10 cellular contexts compared by ENCODE assay signal in genomic region chr9:31597977-31598376, GRCh38.
A peak's percentile ranks its signal among the peaks of the same experiment; 100 is the strongest.
DNase-seq lines count a peak whose midpoint lies in the region; ATAC-seq and TF ChIP-seq lines count a peak whose summit lies in the region.
"Had no signal": no experiment of that assay in that cellular context is flagged by ENCODE, and none has a peak within 500 bp of the region (broad histone marks: within the 10 kb centered on the region; RNA-seq: fewer than 3 reads in every experiment).

No MANE protein-coding gene starts in this region.

- H3K4me3 Mint-ChIP-seq in CD4-positive, alpha-beta T cell, result no peak overlapping the region

- no peaks in the 10 kb centered on the region for H3K36me3 Mint-ChIP-seq in CD4-positive, alpha-beta T cell (ENCODE audit: low read depth)

- no peak for TF ChIP-seq CTCF in CD4-positive, alpha-beta T cell (IDR thresholded peaks at IDR 0.05)
- no peak for TF ChIP-seq CTCF in choroid plexus epithelial cell (conservative IDR thresholded peaks at IDR 0.05; ENCODE audit: low read depth, low read length)

- POLR2A ChIA-PET in CD4-positive, alpha-beta T cell (lab: Charles Lee), result interaction anchor here (0.6 to 1.1 kb wide), 3 partner anchors 36 to 193 kb away, joined by 3 to 4 read pairs (median 3); no protein-coding TSS in a partner anchor

- DNase-seq in CD4-positive, alpha-beta T cell, result no peak
- DNase-seq in choroid plexus epithelial cell (ENCODE audit: low read depth) (peak; percentile 45), NCI-H446 treated with DMSO at 0.1 percent for 48 hours (lab: John Stamatoyannopoulos, UW) (no peak), NOMO-1 treated with dmso at 0.1 percent for 144 hours (lab: John Stamatoyannopoulos, UW; ENCODE audit: unreplicated experiment) (no peak)
- DNase-seq: occipital lobe had no signal

- H3K27me3 ChIP-seq in CD4-positive, alpha-beta T cell (ENCODE audit: control insufficient read depth, insufficient read depth, low read length), result no peaks in the 10 kb centered on the region
- H3K27me3 ChIP-seq: BLaER1 treated with 17β-estradiol and CSF1 and Interleukin-3, amounts not matched to agents 10 nM and 100 nM had no signal

- H3K9me3 Mint-ChIP-seq in CD4-positive, alpha-beta T cell, result no peaks in the 10 kb centered on the region

- no peak overlapping the region for H3K27ac ChIP-seq in CD4-positive, alpha-beta T cell (ENCODE audit: low read depth, low read length)
- H3K27ac ChIP-seq: BLaER1 treated with 17β-estradiol and CSF1 and Interleukin-3, amounts not matched to agents 10 nM and 100 nM had no signal

- no peaks in the 10 kb centered on the region for H3K27me3 Mint-ChIP-seq in CD4-positive, alpha-beta T cell

- no peak overlapping the region for H3K4me3 ChIP-seq in choroid plexus epithelial cell (ENCODE audit: low read depth, low read length)
- H3K4me3 ChIP-seq: BLaER1 treated with 17β-estradiol and CSF1 and Interleukin-3, amounts not matched to agents 10 nM and 100 nM had no signal

- H3K9me3 ChIP-seq in CD4-positive, alpha-beta T cell (ENCODE audit: control insufficient read depth, low read length), result no peaks in the 10 kb centered on the region
- H3K9me3 ChIP-seq: BLaER1 treated with 17β-estradiol and CSF1 and Interleukin-3, amounts not matched to agents 10 nM and 100 nM had no signal

- peaks cover 10% of the 10 kb centered on the region for H3K4me1 Mint-ChIP-seq in CD4-positive, alpha-beta T cell (ENCODE audit: low read depth)

- H3K27ac Mint-ChIP-seq in CD4-positive, alpha-beta T cell, result no peak overlapping the region

- CTCF ChIA-PET in CD4-positive, alpha-beta T cell (lab: Charles Lee), result interaction anchor here (0.5 kb wide), 1 partner anchor 305 kb away, joined by 3 read pairs; no protein-coding TSS in a partner anchor

- intact Hi-C loops in CD4-positive, alpha-beta T cell (cut with DNase I, micrococcal nuclease), result loop anchor here in 1 of 2 experiments (2.0 kb wide), 1 partner anchor 15 kb away; no protein-coding TSS in a partner anchor

- ATAC-seq in CD4-positive, alpha-beta T cell (ENCODE audit: poor library complexity), result peak; percentile 92
- ATAC-seq in GM19438 (IDR thresholded peaks at IDR 0.05; ENCODE audit: low read depth, unreplicated experiment) (peak; percentile 64), HG03571 (IDR thresholded peaks at IDR 0.05; ENCODE audit: unreplicated experiment) (peak; percentile 84), GM21515 (IDR thresholded peaks at IDR 0.05; ENCODE audit: unreplicated experiment) (no peak), GM21360 (IDR thresholded peaks at IDR 0.05; ENCODE audit: unreplicated experiment) (no peak)

Comparison
In these comparisons a context has a peak if more than half of its experiments do, and no peak if none do; other contexts are left out.
1. ATAC-seq: peak in CD4-positive, alpha-beta T cell (single experiment), GM19438 (single experiment) and HG03571 (single experiment); none in GM21515 (single experiment) and GM21360 (single experiment).